In the genomic region with DNA sequence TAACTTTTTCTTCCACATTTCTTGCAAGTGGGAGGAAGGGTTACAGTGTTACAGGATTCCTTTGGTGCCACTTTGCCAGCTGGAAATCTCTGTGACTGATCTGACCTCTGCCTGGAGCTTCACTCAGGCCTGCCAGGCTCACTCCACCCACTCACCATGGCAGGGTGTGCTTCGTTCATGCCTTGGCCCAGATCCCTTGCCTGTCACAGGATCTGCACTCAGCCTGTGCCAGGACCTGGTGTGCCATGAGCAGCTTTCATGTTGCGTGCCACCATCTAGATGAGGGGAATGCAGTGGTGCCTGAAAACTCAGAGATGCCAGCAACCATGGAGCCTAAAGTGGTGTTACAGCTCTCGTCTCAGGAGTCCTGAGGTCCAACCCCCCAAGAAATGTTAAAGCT, we compare ENCODE assay signal across 29 cellular contexts.
"Had no signal": no experiment of that assay in that cellular context is flagged by ENCODE, and none has a peak within 500 bp of the region (broad histone marks: within the 10 kb centered on the region; RNA-seq: fewer than 3 reads in every experiment).

No MANE protein-coding gene starts in this region.

- FAIRE-seq: astrocyte, bronchial epithelial cell, endometrium, endothelial cell of umbilical vein, frontal cortex had no signal

- H3K4me1 ChIP-seq: colonic mucosa had no signal

- H3K36me3 ChIP-seq: brain microvascular endothelial cell, colonic mucosa, WERI-Rb-1 had no signal

- H3K9me3 ChIP-seq: colonic mucosa had no signal

- H3K27ac ChIP-seq: brain microvascular endothelial cell, colonic mucosa, WERI-Rb-1 had no signal

- H3K4me3 ChIP-seq: colonic mucosa had no signal

- ATAC-seq: activated CD4-positive, CD25-positive, alpha-beta regulatory T cell treated with anti-CD3 and anti-CD28 coated beads, Interleukin-2, amount 50 U/mL, for 24 hours; activated CD8-positive, alpha-beta T cell treated with anti-CD3 and anti-CD28 coated beads for 36 hours; activated T-cell treated with anti-CD3 and anti-CD28 coated beads, Interleukin-2, amount 50 U/mL, for 4 hours; activated T-helper 17 cell treated with anti-CD3 and anti-CD28 coated beads, Interleukin-2, amount 50 U/mL, for 72 hours; esophagus mucosa; T-helper 17 cell had no signal

- H3K27me3 ChIP-seq: brain microvascular endothelial cell, colonic mucosa had no signal

- DNase-seq: activated B cell treated with CpG ODN at 0.5 μM for 24 hours; activated CD4-positive, alpha-beta T cell treated with anti-CD3 and anti-CD28 coated beads for 48 hours; activated CD4-positive, alpha-beta T cell treated with anti-CD3 and anti-CD28 coated beads, Interleukin-2, amount 50 U/mL, for 1 hour; activated CD4-positive, alpha-beta T cell treated with anti-CD3 and anti-CD28 coated beads, Interleukin-2, amount 50 U/mL, for 48 hours; activated CD8-positive, alpha-beta memory T cell treated with anti-CD3 and anti-CD28 coated beads for 24 hours; activated CD8-positive, alpha-beta T cell treated with anti-CD3 and anti-CD28 coated beads for 36 hours; activated effector memory CD4-positive, alpha-beta T cell treated with Interleukin-2 at 50 U/mL for 16 hours; activated gamma-delta T cell treated with Interleukin-2 at 50 U/mL for 16 hours; activated naive CD4-positive, alpha-beta T cell treated with anti-CD3 and anti-CD28 coated beads, Interleukin-2, amount 50 U/mL, for 16 hours; activated naive CD4-positive, alpha-beta T cell treated with Interleukin-2 at 50 U/mL for 16 hours; activated T-cell treated with anti-CD3 and anti-CD28 coated beads, Interleukin-2, amount 50 U/mL, for 4 hours; amniotic stem cell; anterior cingulate cortex; brain microvascular endothelial cell; caudate nucleus; colonic mucosa; effector CD8-positive, alpha-beta T cell; T-helper 1 cell; T-helper 17 cell; T1000; WERI-Rb-1 had no signal
